17 cellular contexts compared by ENCODE assay signal in genomic region chr1:192167941-192168685, GRCh38. TPM values are rescaled to one million over a fixed set of nuclear protein-coding genes. Genes with fewer than 3 reads are reported as not detected.
DNase-seq lines count a peak whose midpoint lies in the region; ATAC-seq and TF ChIP-seq lines count a peak whose summit lies in the region.
"Had no signal": no experiment of that assay in that cellular context is flagged by ENCODE, and none has a peak within 500 bp of the region (broad histone marks: within the 10 kb centered on the region; RNA-seq: fewer than 3 reads in every experiment).

No MANE protein-coding gene starts in this region.

- no peaks in the 10 kb centered on the region for H4K20me1 ChIP-seq in fibroblast of lung (ENCODE audit: control insufficient read depth, extremely low read depth, insufficient read depth, low read length)

- H3K27me3 ChIP-seq in right cardiac atrium (ENCODE audit: control insufficient read depth, insufficient read depth) (no peaks in the 10 kb centered on the region), fibroblast of lung (ENCODE audit: control insufficient read depth, insufficient read depth, low read length) (no peaks in the 10 kb centered on the region), upper lobe of right lung (no peaks in the 10 kb centered on the region), WERI-Rb-1 (ENCODE audit: insufficient read depth, low read depth, severe bottlenecking) (no peaks in the 10 kb centered on the region)
- H3K27me3 ChIP-seq: gastroesophageal sphincter had no signal

- peaks cover 2% of the 10 kb centered on the region for H3K9me3 ChIP-seq in right cardiac atrium (ENCODE audit: control insufficient read depth, low read length)
- no peaks in the 10 kb centered on the region for H3K9me3 ChIP-seq in fibroblast of lung (ENCODE audit: control insufficient read depth, insufficient read depth, low read depth, low read length)
- H3K9me3 ChIP-seq in upper lobe of right lung = no peaks in the 10 kb centered on the region
- H3K9me3 ChIP-seq in WERI-Rb-1 (ENCODE audit: severe bottlenecking) = no peaks in the 10 kb centered on the region

- in situ Hi-C loops in SK-MEL-5 (cut with HindIII; ENCODE audit: low pct_unique_long_range_greater_than_20kb, low sequenced_read_pairs) = no loop called here

- H3K4me1 ChIP-seq in right cardiac atrium (ENCODE audit: control insufficient read depth, insufficient read depth, low read length) (no peaks in the 10 kb centered on the region), fibroblast of lung (ENCODE audit: control insufficient read depth, extremely low read depth, insufficient read depth, low read length) (no peaks in the 10 kb centered on the region), upper lobe of right lung (no peaks in the 10 kb centered on the region)

- H3K27ac ChIP-seq in right cardiac atrium (ENCODE audit: low read length) = no peak overlapping the region
- no peak overlapping the region for H3K27ac ChIP-seq in fibroblast of lung (ENCODE audit: insufficient read depth, low read length)
- H3K27ac ChIP-seq in upper lobe of right lung = no peak overlapping the region
- no peak overlapping the region for H3K27ac ChIP-seq in WERI-Rb-1
- H3K27ac ChIP-seq: gastroesophageal sphincter had no signal

- WGBS in right cardiac atrium = 93% methylated on average over 3 of the region's 3 CpGs

- ATAC-seq in left ventricle myocardium superior (peak; percentile 19), right cardiac atrium (no peak), upper lobe of right lung (peak; percentile 35)
- ATAC-seq: gastroesophageal sphincter; stimulated activated memory B cell treated with anti-CD40 and anti-IgM and Interleukin-4, amounts not matched to agents 10 μg/mL and 1 μg/mL and 100 μg/mL, for 72 hours had no signal

- TF ChIP-seq CTCF in fibroblast of lung (conservative IDR thresholded peaks at IDR 0.05 in 1 of 2, IDR thresholded peaks at IDR 0.05 in 1 of 2; ENCODE audit: low read depth in 1 of 2, low read length in 2 of 2) (no peak), upper lobe of right lung (IDR thresholded peaks at IDR 0.05) (no peak), WERI-Rb-1 (IDR thresholded peaks at IDR 0.05; ENCODE audit: low read depth, low read length) (no peak)

- no peak overlapping the region for H3K4me2 ChIP-seq in fibroblast of lung (ENCODE audit: extremely low read depth, insufficient read depth, low read length)

- H3K4me3 ChIP-seq in right cardiac atrium (ENCODE audit: low read length) (no peak overlapping the region), fibroblast of lung (replicated peaks in 1 of 4; ENCODE audit: control extremely low read depth in 1 of 4, insufficient read depth in 1 of 4, low read depth in 3 of 4, low read length in 4 of 4) (no peak overlapping the region), upper lobe of right lung (no peak overlapping the region), WERI-Rb-1 (ENCODE audit: low read depth, low read length) (no peak overlapping the region)
- H3K4me3 ChIP-seq: gastroesophageal sphincter had no signal

- H2AFZ ChIP-seq in fibroblast of lung (ENCODE audit: low read length) = no peak overlapping the region

- H3K79me2 ChIP-seq in fibroblast of lung (ENCODE audit: control insufficient read depth, insufficient read depth, low read length) = no peaks in the 10 kb centered on the region

- no peak for DNase-seq in left ventricle myocardium superior
- DNase-seq in right cardiac atrium = no peak
- DNase-seq in SK-MEL-5 (ENCODE audit: low read depth, low spot score) = peak; percentile 42
- peak; percentile 11 to 47 for DNase-seq in fibroblast of lung (ENCODE audit: low read depth in 2 of 2)
- no peak for DNase-seq in upper lobe of right lung
- DNase-seq in activated CD8-positive, alpha-beta memory T cell treated with anti-CD3 and anti-CD28 coated beads for 24 hours = no peak
- DNase-seq in WERI-Rb-1 = no peak
- no peak for DNase-seq in DMS153 treated with DMSO at 0.1 percent for 48 hours (lab: John Stamatoyannopoulos, UW; ENCODE audit: unreplicated experiment)
- DNase-seq: activated CD4-positive, CD25-positive, alpha-beta regulatory T cell treated with anti-CD3 and anti-CD28 coated beads, Interleukin-2, amount 50 U/mL, for 72 hours; activated T-cell treated with anti-CD3 and anti-CD28 coated beads for 4 hours; DMS 273 treated with DMSO at 0.1 percent for 48 hours; islet precursor cell; NCI-H2029; stimulated activated CD4-positive, alpha-beta T cell treated with anti-CD3 and anti-CD28 coated beads, Interleukin-2, amount 100 ng/mL, for 48 hours; SW 1271 had no signal

- no peak overlapping the region for H3K9ac ChIP-seq in fibroblast of lung (ENCODE audit: insufficient read depth, low read length)

- intact Hi-C loops in left ventricle myocardium superior (cut with micrococcal nuclease) (no loop called here), right cardiac atrium (cut with DNase I) (no loop called here), upper lobe of right lung (cut with DNase I) (no loop called here)

- H3K36me3 ChIP-seq in fibroblast of lung (ENCODE audit: control insufficient read depth, insufficient read depth, low read length) (no peaks in the 10 kb centered on the region), upper lobe of right lung (no peaks in the 10 kb centered on the region), WERI-Rb-1 (no peaks in the 10 kb centered on the region)
- H3K36me3 ChIP-seq: gastroesophageal sphincter had no signal

RNA-seq across cellular contexts. Expression of gene RGS18, which starts 9.9 kb away (rescaled TPM):
- total RNA-seq in left ventricle myocardium superior (1.4 TPM), right cardiac atrium (1 to 10 TPM in 3 of 4 donors, under 1 TPM in 1; 0.53 to 2.6 (median 1.8) TPM), fibroblast of lung (0.17 TPM in 1 of 2 replicates, not detected in the other), upper lobe of right lung (9.1 TPM)
- polyA plus RNA-seq in right cardiac atrium (0.41 TPM), fibroblast of lung (0.02 TPM in 1 of 2 replicates, not detected in the other)
- not detected in 2 replicates for total RNA-seq in SK-MEL-5 (2014; rRNA removed; shearing (Covaris generic))
- not detected in 2 replicates for polyA plus RNA-seq in SK-MEL-5 (2015; cell fraction: cytosol; rRNA removed)
- polyA plus RNA-seq in SK-MEL-5 (2015; cell fraction: nucleus; rRNA removed) = not detected in 2 replicates
- polyA plus RNA-seq in fibroblast of lung (2012) = not detected in 2 replicates
- polyA minus RNA-seq in fibroblast of lung (ENCODE audit: low replicate concordance) = not detected in 2 replicates

Comparison
In these comparisons a context has a peak if more than half of its experiments do, and no peak if none do; other contexts are left out.
1. ATAC-seq: peak in left ventricle myocardium superior (single experiment) and upper lobe of right lung (single experiment); none in right cardiac atrium (0 of 2).
2. DNase-seq: peak in SK-MEL-5 (single experiment) and fibroblast of lung (2 of 2); none in left ventricle myocardium superior (single experiment), right cardiac atrium (0 of 3), upper lobe of right lung (single experiment), activated CD8-positive, alpha-beta memory T cell treated with anti-CD3 and anti-CD28 coated beads for 24 hours (single experiment), WERI-Rb-1 (single experiment) and DMS153 treated with DMSO at 0.1 percent for 48 hours (single experiment).